ENCODE assay signal across 10 cellular contexts in the genomic region with DNA sequence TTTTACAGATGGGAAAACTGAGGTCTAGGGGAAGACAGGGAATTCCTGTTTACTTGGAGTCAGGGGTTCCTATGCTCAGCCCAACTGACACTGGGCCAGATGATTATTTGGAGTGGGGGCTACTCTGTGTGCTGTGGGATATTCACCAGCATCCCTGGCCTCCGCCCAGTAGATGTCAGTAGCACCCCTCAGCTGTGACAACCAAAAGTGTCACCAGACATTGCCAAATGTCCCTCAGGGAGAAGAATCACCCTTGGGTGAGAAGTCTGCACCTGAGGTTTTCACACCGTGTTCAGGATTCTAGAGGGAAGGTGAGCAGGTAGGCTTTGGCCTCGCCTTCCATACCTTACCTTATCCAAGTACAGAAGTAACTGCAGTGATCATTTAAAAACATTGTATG. TPM values are rescaled to one million over a fixed set of nuclear protein-coding genes. Genes with fewer than 3 reads are reported as not detected.
DNase-seq lines count a peak whose midpoint lies in the region; ATAC-seq and TF ChIP-seq lines count a peak whose summit lies in the region.
"Had no signal": no experiment of that assay in that cellular context is flagged by ENCODE, and none has a peak within 500 bp of the region (broad histone marks: within the 10 kb centered on the region; RNA-seq: fewer than 3 reads in every experiment).

No MANE protein-coding gene starts in this region.

- H3K27me3 ChIP-seq in DND-41 (ENCODE audit: insufficient read depth, low read length, poor library complexity) (no peaks in the 10 kb centered on the region), PC-9 (ENCODE audit: insufficient read depth, low read depth) (no peaks in the 10 kb centered on the region), right cardiac atrium (ENCODE audit: control insufficient read depth, insufficient read depth) (no peaks in the 10 kb centered on the region)

- intact Hi-C loops in PC-9 (cut with micrococcal nuclease; ENCODE audit: unreplicated experiment) (loop anchor here (5.0 kb wide), 1 partner anchor 44 kb away; a partner anchor contains a TSS), right cardiac atrium (cut with DNase I) (no loop called here)

- DNase-seq in DND-41: peak; percentile 44
- no peak for DNase-seq in GM13977 (ENCODE audit: low spot score)
- peak in 1 of 2 experiments; percentile 56 for DNase-seq in PC-9
- DNase-seq in right cardiac atrium: peak in 2 of 3 donors; percentile 58 to 63
- DNase-seq in GM20000 (ENCODE audit: low spot score): no peak
- DNase-seq in DMS 273 treated with DMSO at 0.1 percent for 48 hours (lab: John Stamatoyannopoulos, UW): no peak
- DNase-seq: activated T-cell treated with anti-CD3 and anti-CD28 coated beads, Interleukin-2, amount 50 U/mL, for 24 hours; kidney had no signal

- peak; percentile 80 for ATAC-seq in DND-41 (ENCODE audit: insufficient read depth, low read depth)
- ATAC-seq in right cardiac atrium: peak in 1 of 2 donors; percentile 51
- ATAC-seq in HG03045 (IDR thresholded peaks at IDR 0.05; ENCODE audit: unreplicated experiment): no peak

- peak; percentile 74 for TF ChIP-seq CTCF in DND-41 (IDR thresholded peaks at IDR 0.05; ENCODE audit: borderline replicate concordance, extremely low read depth, low read length, poor library complexity, severe bottlenecking)
- peak; percentile 19 for TF ChIP-seq CTCF in GM13977 (IDR thresholded peaks at IDR 0.05; ENCODE audit: extremely low read depth, insufficient read depth, missing control alignments)
- TF ChIP-seq CTCF in PC-9 (conservative IDR thresholded peaks at IDR 0.05): peak; percentile 52
- TF ChIP-seq CTCF in GM20000 (IDR thresholded peaks at IDR 0.05; ENCODE audit: extremely low read depth, missing control alignments): no peak

- no peak overlapping the region for H3K9ac ChIP-seq in DND-41 (ENCODE audit: low read depth, low read length)

- no peak overlapping the region for H3K27ac ChIP-seq in DND-41 (ENCODE audit: low read length)
- H3K27ac ChIP-seq in PC-9: no peak overlapping the region
- H3K27ac ChIP-seq in right cardiac atrium (ENCODE audit: low read length): no peak overlapping the region

- H3K4me3 ChIP-seq in DND-41 (ENCODE audit: low read depth in 1 of 2, low read length in 2 of 2) (no peak overlapping the region), PC-9 (no peak overlapping the region), right cardiac atrium (ENCODE audit: low read length) (no peak overlapping the region)
- H3K4me3 ChIP-seq: HAP-1 had no signal

- H3F3A ChIP-seq in PC-9 (ENCODE audit: insufficient read depth, low read depth): peaks cover 10% of the 10 kb centered on the region

- CTCF ChIA-PET in PC-9 (lab: Charles Lee): interaction anchor here (0.6 kb wide), 1 partner anchor 151 kb away, joined by 8 read pairs; no protein-coding TSS in a partner anchor

- H3K4me2 ChIP-seq in DND-41 (ENCODE audit: insufficient read depth, low read length) (no peak overlapping the region), PC-9 (no peak overlapping the region)

- 80% methylated on average over 3 of the region's 3 CpGs for WGBS in right cardiac atrium

- H2AFZ ChIP-seq in DND-41 (ENCODE audit: low read depth, low read length) (no peak overlapping the region), PC-9 (no peak overlapping the region)

- no peaks in the 10 kb centered on the region for H3K9me3 ChIP-seq in DND-41 (ENCODE audit: insufficient read depth, low read length, severe bottlenecking)
- H3K9me3 ChIP-seq in PC-9 (ENCODE audit: insufficient read depth, low read depth): no peaks in the 10 kb centered on the region; the same call in 1 of the 2 replicates
- no peaks in the 10 kb centered on the region for H3K9me3 ChIP-seq in right cardiac atrium (ENCODE audit: control insufficient read depth, low read length)
- H3K9me3 ChIP-seq: HAP-1 had no signal

- H3K36me3 ChIP-seq in DND-41 (ENCODE audit: insufficient read depth, low read length) (no peaks in the 10 kb centered on the region), PC-9 (ENCODE audit: low read depth) (0 out of 2 replicates have a peak, but pooled peaks cover 9% of the 10 kb centered on the region)
- H3K36me3 ChIP-seq: HAP-1 had no signal

- H3K4me1 ChIP-seq in DND-41 (ENCODE audit: insufficient read depth, low read length) (0 out of 2 replicates have a peak, but pooled peaks cover 6% of the 10 kb centered on the region), PC-9 (replicated peaks; ENCODE audit: insufficient read depth) (peaks cover 36% of the 10 kb centered on the region), right cardiac atrium (ENCODE audit: control insufficient read depth, insufficient read depth, low read length) (no peaks in the 10 kb centered on the region)
- H3K4me1 ChIP-seq: HAP-1 had no signal

- no peaks in the 10 kb centered on the region for H3K79me2 ChIP-seq in DND-41 (ENCODE audit: insufficient read depth, low read length)
- no peaks in the 10 kb centered on the region for H3K79me2 ChIP-seq in PC-9 (ENCODE audit: low read depth)

- POLR2A ChIA-PET in PC-9 (lab: Charles Lee; ENCODE audit: unreplicated experiment): interaction anchor here (0.6 kb wide), 1 partner anchor 954 kb away, joined by 5 read pairs; a partner anchor contains a TSS

- in situ Hi-C loops in GM13977 (cut with MboI; ENCODE audit: low pct_unique_long_range_greater_than_20kb, low sequenced_read_pairs, unreplicated experiment): no loop called here

- H4K20me1 ChIP-seq in DND-41 (ENCODE audit: insufficient read depth, low read length) (no peaks in the 10 kb centered on the region), PC-9 (ENCODE audit: insufficient read depth) (no peaks in the 10 kb centered on the region)

- no TSS peak for BruUV-seq in PC-9 (replicated peaks; lab: Mats Ljungman, UMichigan)

- H3K9me2 ChIP-seq in PC-9 (ENCODE audit: insufficient read depth): no peaks in the 10 kb centered on the region

RNA-seq across cellular contexts. Expression of a gene that starts 27.6 kb away (rescaled TPM):
- total RNA-seq in PC-9 (2021) (0.68 and 1.1 TPM in 2 replicates), right cardiac atrium (1 to 10 TPM in 3 of 4 donors, under 1 TPM in 1; 0.39 to 1.7 (median 1.3) TPM)
- 0.88 TPM for polyA plus RNA-seq in right cardiac atrium

RNA-seq across cellular contexts. Expression of a gene that starts 45.7 kb away (rescaled TPM):
- total RNA-seq in PC-9 (2021) (11.7 and 20.2 TPM in 2 replicates), right cardiac atrium (10 to 100 TPM; 13.6 to 27.6 (median 25.7) TPM)
- polyA plus RNA-seq in right cardiac atrium: 5.5 TPM

RNA-seq across cellular contexts. Expression of a gene that starts 45.8 kb away (rescaled TPM):
- 9.0 and 9.9 TPM in 2 replicates for total RNA-seq in PC-9 (2021)
- total RNA-seq in right cardiac atrium: 10 to 100 TPM in 2 of 4 donors, 1 to 10 TPM in 2; 6.3 to 12.2 (median 9.7) TPM
- 4.9 TPM for polyA plus RNA-seq in right cardiac atrium

RNA-seq across cellular contexts. Expression of a gene that starts 52.4 kb away (rescaled TPM):
- total RNA-seq in PC-9 (2021) (1.8 and 3.0 TPM in 2 replicates), right cardiac atrium (1 to 10 TPM; 1.6 to 1.8 (median 1.7) TPM)
- 1.7 TPM for polyA plus RNA-seq in right cardiac atrium

Comparison
In these comparisons a context has a peak if more than half of its experiments do, and no peak if none do; other contexts are left out.
1. DNase-seq: peak in DND-41 (single experiment) and right cardiac atrium (2 of 3); none in GM13977 (single experiment), GM20000 (single experiment) and DMS 273 treated with DMSO at 0.1 percent for 48 hours (single experiment).